Comparison of ENCODE assay signal across 31 cellular contexts in genomic region chr7:37577901-37578300, GRCh38.
"Had no signal": no experiment of that assay in that cellular context is flagged by ENCODE, and none has a peak within 500 bp of the region (broad histone marks: within the 10 kb centered on the region; RNA-seq: fewer than 3 reads in every experiment).

No MANE protein-coding gene starts in this region.

- FAIRE-seq: TTC549 had no signal

- H3K9ac ChIP-seq: KMS-11 had no signal

- H3K9me3 ChIP-seq: adrenal gland, breast epithelium had no signal

- H3K27ac Mint-ChIP-seq: activated CD8-positive, alpha-beta T cell treated with anti-CD3 and anti-CD28 coated beads, Interleukin-2, amount 10 ng/mL, durations not matched to agents 7 days and 5 days; activated naive CD8-positive, alpha-beta T cell treated with anti-CD3 and anti-CD28 coated beads, Interleukin-2, amount 10 ng/mL, durations not matched to agents 7 days and 5 days; T-cell had no signal

- H3K36me3 ChIP-seq: adrenal gland, breast epithelium, WERI-Rb-1 had no signal

- H3K4me3 Mint-ChIP-seq: activated CD8-positive, alpha-beta T cell treated with anti-CD3 and anti-CD28 coated beads, Interleukin-2, amount 10 ng/mL, durations not matched to agents 7 days and 5 days; activated naive CD8-positive, alpha-beta T cell treated with anti-CD3 and anti-CD28 coated beads, Interleukin-2, amount 10 ng/mL, durations not matched to agents 7 days and 5 days; T-cell had no signal

- H3K36me3 Mint-ChIP-seq: activated naive CD8-positive, alpha-beta T cell treated with anti-CD3 and anti-CD28 coated beads, Interleukin-2, amount 10 ng/mL, durations not matched to agents 7 days and 5 days; T-cell had no signal

- H3K4me2 ChIP-seq: KMS-11 had no signal

- H3K9me3 Mint-ChIP-seq: activated naive CD8-positive, alpha-beta T cell treated with anti-CD3 and anti-CD28 coated beads, Interleukin-2, amount 10 ng/mL, durations not matched to agents 7 days and 5 days; T-cell had no signal

- H3K4me1 Mint-ChIP-seq: activated naive CD8-positive, alpha-beta T cell treated with anti-CD3 and anti-CD28 coated beads, Interleukin-2, amount 10 ng/mL, durations not matched to agents 7 days and 5 days; T-cell had no signal

- H3K4me3 ChIP-seq: adrenal gland, breast epithelium, SK-N-MC had no signal

- DNase-seq: activated CD4-positive, alpha-beta T cell treated with anti-CD3 and anti-CD28 coated beads for 4 hours; activated CD4-positive, alpha-beta T cell treated with anti-CD3 and anti-CD28 coated beads, Interleukin-2, amount 50 U/mL, for 4 hours; activated CD8-positive, alpha-beta memory T cell treated with anti-CD3 and anti-CD28 coated beads, Interleukin-2, amount 50 U/mL, for 48 hours; activated CD8-positive, alpha-beta T cell treated with anti-CD3 and anti-CD28 coated beads, Interleukin-2, amount 10 ng/mL, durations not matched to agents 7 days and 5 days; activated naive CD4-positive, alpha-beta T cell treated with anti-CD3 and anti-CD28 coated beads, Interleukin-2, amount 50 U/mL, for 16 hours; activated naive CD8-positive, alpha-beta T cell treated with anti-CD3 and anti-CD28 coated beads, Interleukin-2, amount 10 ng/mL, durations not matched to agents 7 days and 5 days; activated T-cell treated with anti-CD3 and anti-CD28 coated beads, Interleukin-2, amount 50 U/mL, for 1 hour; adrenal gland; anterior cingulate cortex; caudate nucleus; NCI-H1092; NCI-H1417; NCI-H1930; NCI-H2171; NCI-H2227 treated with DMSO at 0.1 percent for 48 hours; NCI-H526; NCI-H82; NK-92 treated with Interleukin-12 subunit alpha and Interleukin-12 subunit beta, amount 100 ng/mL, for 24 hours; OCI-M1; RPMI8226; T-cell; T-helper 2 cell; T1000; WERI-Rb-1 had no signal

- H3K27me3 ChIP-seq: adrenal gland, breast epithelium had no signal

- ATAC-seq: activated CD4-positive, CD25-positive, alpha-beta regulatory T cell treated with anti-CD3 and anti-CD28 coated beads, Interleukin-2, amount 50 U/mL, for 24 hours; activated CD8-positive, alpha-beta T cell treated with anti-CD3 and anti-CD28 coated beads, Interleukin-2, amount 10 ng/mL, durations not matched to agents 7 days and 5 days; Panc1; Right ventricle myocardium inferior; T-cell had no signal

- H3K27ac ChIP-seq: adrenal gland, breast epithelium, KMS-11, SK-N-MC, WERI-Rb-1 had no signal

- H3K4me1 ChIP-seq: adrenal gland, breast epithelium had no signal
